Comparison of ENCODE assay signal across 17 cellular contexts in the genomic region with DNA sequence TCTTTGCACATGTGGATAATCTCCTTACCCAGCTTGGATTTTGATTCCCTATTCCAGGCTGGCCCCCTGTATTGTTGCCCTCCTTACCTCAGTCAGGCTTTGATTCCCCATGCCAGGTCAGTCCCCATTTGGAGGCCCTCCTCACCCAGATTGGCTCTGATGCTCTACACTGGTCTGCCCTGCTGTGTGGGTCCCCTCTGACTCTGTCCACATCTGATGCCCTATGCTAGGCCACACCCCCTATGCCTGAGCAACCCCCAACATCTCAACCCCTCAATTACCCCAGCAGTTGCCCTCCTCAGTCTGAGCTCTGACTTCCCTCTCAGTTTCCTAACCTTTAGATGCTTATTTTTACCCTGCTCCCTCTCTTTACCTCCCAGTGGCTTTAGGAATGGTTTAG.
A peak's percentile ranks its signal among the peaks of the same experiment; 100 is the strongest.
DNase-seq lines count a peak whose midpoint lies in the region; ATAC-seq, FAIRE-seq and TF ChIP-seq lines count a peak whose summit lies in the region.
"Had no signal": no experiment of that assay in that cellular context is flagged by ENCODE, and none has a peak within 500 bp of the region (broad histone marks: within the 10 kb centered on the region; RNA-seq: fewer than 3 reads in every experiment).

No MANE protein-coding gene starts in this region.

- DNase-seq in IMR-90 (no peak), K562 (ENCODE audit: extremely low read depth in 1 of 4, low spot score in 3 of 4) (no peak), memory B cell (ENCODE audit: low spot score in 2 of 2) (no peak), posterior vena cava (ENCODE audit: low spot score) (peak; percentile 50), SKM-1 treated with dmso at 0.1 percent for 144 hours (lab: John Stamatoyannopoulos, UW; ENCODE audit: unreplicated experiment) (no peak)
- DNase-seq in activated T-helper 2 cell treated with anti-CD3 and anti-CD28 coated beads, Interferon-gamma antibody, Interleukin-2, Interleukin-4, amounts not matched to agents 10 μg/mL and 5 μg/mL and 100 μg/mL, durations not matched to agents 14 hours and 24 hours and 36 hours (ENCODE audit: low spot score) = no peak
- DNase-seq: 8988T; AML-193; Caco-2; CD8-positive, alpha-beta memory T cell; DND-41; GF-D8; GM23248 had no signal

- no peak overlapping the region for H2BK120ac ChIP-seq in IMR-90 (ENCODE audit: low read depth, low read length)

- H3K9me3 Mint-ChIP-seq in memory B cell = no peaks in the 10 kb centered on the region
- no peaks in the 10 kb centered on the region for H3K9me3 Mint-ChIP-seq in activated T-helper 2 cell treated with anti-CD3 and anti-CD28 coated beads, Interferon-gamma antibody, Interleukin-2, Interleukin-4, amounts not matched to agents 10 μg/mL and 5 μg/mL and 100 μg/mL, durations not matched to agents 14 hours and 24 hours and 36 hours
- H3K9me3 Mint-ChIP-seq: CD8-positive, alpha-beta memory T cell had no signal

- dilution Hi-C loops in IMR-90 (cut with HindIII; ENCODE audit: low sequenced_read_pairs, unreplicated experiment) = no loop called here

- no peaks in the 10 kb centered on the region for H3K4me1 Mint-ChIP-seq in memory B cell
- H3K4me1 Mint-ChIP-seq in activated T-helper 2 cell treated with anti-CD3 and anti-CD28 coated beads, Interferon-gamma antibody, Interleukin-2, Interleukin-4, amounts not matched to agents 10 μg/mL and 5 μg/mL and 100 μg/mL, durations not matched to agents 14 hours and 24 hours and 36 hours (ENCODE audit: low read depth) = no peaks in the 10 kb centered on the region
- H3K4me1 Mint-ChIP-seq: CD8-positive, alpha-beta memory T cell had no signal

- H4K20me1 ChIP-seq in IMR-90 (ENCODE audit: insufficient read depth, low read length) (no peaks in the 10 kb centered on the region; the same call in 1 of the 2 replicates), K562 (replicated peaks; ENCODE audit: control insufficient read depth, insufficient read depth, low read length) (no peaks in the 10 kb centered on the region)
- H4K20me1 ChIP-seq: BLaER1 had no signal

- TF ChIP-seq CTCF in IMR-90 (conservative IDR thresholded peaks at IDR 0.05; ENCODE audit: low read depth, low read length) (no peak), K562 (IDR thresholded peaks at IDR 0.05 in 2 of 3, conservative IDR thresholded peaks at IDR 0.05 in 1 of 3; ENCODE audit: insufficient read depth in 2 of 3, low read depth in 1 of 3, low read length in 3 of 3) (no peak)

- H3K9me1 ChIP-seq in IMR-90 (ENCODE audit: insufficient read depth, low read length) = peaks cover 6% of the 10 kb centered on the region; the same call in 1 of the 2 replicates
- no peaks in the 10 kb centered on the region for H3K9me1 ChIP-seq in K562 (ENCODE audit: control insufficient read depth, insufficient read depth, low read length)

- no peak for TF ChIP-seq EP300 in K562 (IDR thresholded peaks at IDR 0.05; ENCODE audit: low read length)

- H3K4me2 ChIP-seq in IMR-90 (ENCODE audit: low read depth, low read length) (no peak overlapping the region), K562 (ENCODE audit: insufficient read depth, low read length) (no peak overlapping the region)
- H3K4me2 ChIP-seq: BLaER1 had no signal

- no peak overlapping the region for H2BK15ac ChIP-seq in IMR-90 (ENCODE audit: low read depth, low read length)

- TF ChIP-seq RAD21 in IMR-90 (IDR thresholded peaks at IDR 0.05; ENCODE audit: low read length) = no peak
- TF ChIP-seq RAD21 in K562 (CRISPR knock-in tag; conservative IDR thresholded peaks at IDR 0.05 in 1 of 2, IDR thresholded peaks at IDR 0.05 in 1 of 2) = no peak

- H4K91ac ChIP-seq in IMR-90 (ENCODE audit: insufficient read depth, low read depth, low read length) = no peak overlapping the region

- H3K4ac ChIP-seq in IMR-90 (ENCODE audit: low read depth, low read length) = no peak overlapping the region

- no peak for TF ChIP-seq POLR2A in IMR-90 (IDR thresholded peaks at IDR 0.05; ENCODE audit: low read depth, low read length)
- TF ChIP-seq POLR2A in K562 (conservative IDR thresholded peaks at IDR 0.05) = 0 out of 2 replicates have a peak, but pooled peaks have one; percentile 24

- BruUV-seq in IMR-90 (replicated peaks; lab: Mats Ljungman, UMichigan) (no TSS peak), K562 (replicated peaks; lab: Mats Ljungman, UMichigan) (no TSS peak)

- H3K18ac ChIP-seq in IMR-90 (ENCODE audit: low read depth, low read length) = no peak overlapping the region

- no peak overlapping the region for H4K5ac ChIP-seq in IMR-90 (ENCODE audit: low read depth, low read length)

- H3K36me3 ChIP-seq in IMR-90 (ENCODE audit: control insufficient read depth, insufficient read depth, low read length) (peaks cover 4% of the 10 kb centered on the region; the same call in 1 of the 2 replicates), K562 (ENCODE audit: control insufficient read depth, insufficient read depth, low read length) (peaks cover 54% of the 10 kb centered on the region)

- H3K27me3 Mint-ChIP-seq in memory B cell = no peaks in the 10 kb centered on the region
- no peaks in the 10 kb centered on the region for H3K27me3 Mint-ChIP-seq in activated T-helper 2 cell treated with anti-CD3 and anti-CD28 coated beads, Interferon-gamma antibody, Interleukin-2, Interleukin-4, amounts not matched to agents 10 μg/mL and 5 μg/mL and 100 μg/mL, durations not matched to agents 14 hours and 24 hours and 36 hours (ENCODE audit: low read depth)
- H3K27me3 Mint-ChIP-seq: CD8-positive, alpha-beta memory T cell had no signal

- H3K4me3 Mint-ChIP-seq in memory B cell = no peak overlapping the region
- no peak overlapping the region for H3K4me3 Mint-ChIP-seq in activated T-helper 2 cell treated with anti-CD3 and anti-CD28 coated beads, Interferon-gamma antibody, Interleukin-2, Interleukin-4, amounts not matched to agents 10 μg/mL and 5 μg/mL and 100 μg/mL, durations not matched to agents 14 hours and 24 hours and 36 hours (ENCODE audit: low read depth)
- H3K4me3 Mint-ChIP-seq: CD8-positive, alpha-beta memory T cell had no signal

- POLR2A ChIA-PET in IMR-90 (lab: Charles Lee; ENCODE audit: unreplicated experiment) = no interaction called here
- POLR2A ChIA-PET in K562 (lab: Yijun Ruan, JAX) = interaction anchor here (0.7 kb wide), 1 partner anchor 1383 kb away, joined by 3 read pairs; no protein-coding TSS in a partner anchor

- CTCF ChIA-PET in IMR-90 (lab: Yijun Ruan, JAX) = no interaction called here
- CTCF ChIA-PET in K562 (lab: Yijun Ruan, JAX; ENCODE audit: low intra/inter-chr PET ratio) = no interaction called here

- peaks cover 37% of the 10 kb centered on the region for H3K36me3 Mint-ChIP-seq in memory B cell
- H3K36me3 Mint-ChIP-seq in activated T-helper 2 cell treated with anti-CD3 and anti-CD28 coated beads, Interferon-gamma antibody, Interleukin-2, Interleukin-4, amounts not matched to agents 10 μg/mL and 5 μg/mL and 100 μg/mL, durations not matched to agents 14 hours and 24 hours and 36 hours (ENCODE audit: low read depth) = peaks cover 18% of the 10 kb centered on the region

- H3K4me3 ChIP-seq in IMR-90 (ENCODE audit: insufficient read depth, low read depth, low read length) = no peak overlapping the region
- H3K4me3 ChIP-seq in K562 = no peak overlapping the region
- H3K4me3 ChIP-seq: BLaER1, GM23248 had no signal

- H3K23ac ChIP-seq in IMR-90 (ENCODE audit: low read depth, low read length) = no peak overlapping the region

- no peak overlapping the region for H4K8ac ChIP-seq in IMR-90 (ENCODE audit: low read depth in 2 of 2, low read length in 2 of 2)

- in situ Hi-C loops in IMR-90 (cut with MboI; ENCODE audit: low sequenced_read_pairs) = no loop called here
- in situ Hi-C loops in K562 (cut with MboI) = no loop called here

- H3K27ac ChIP-seq in IMR-90 (ENCODE audit: insufficient read depth, low read length) (no peak overlapping the region), K562 (ENCODE audit: extremely low read depth, low read depth, low read length) (no peak overlapping the region)
- H3K27ac ChIP-seq: BLaER1, GM23248 had no signal

- no peak overlapping the region for H2BK5ac ChIP-seq in IMR-90 (ENCODE audit: low read depth, low read length, poor library complexity, severe bottlenecking)

- no peak overlapping the region for H2AK5ac ChIP-seq in IMR-90 (ENCODE audit: low read depth, low read length)

- H3K4me1 ChIP-seq in IMR-90 (ENCODE audit: control insufficient read depth, insufficient read depth, low read length) = peaks cover 3% of the 10 kb centered on the region; the same call in 1 of the 2 replicates
- H3K4me1 ChIP-seq in K562 (replicated peaks in 1 of 2; ENCODE audit: control insufficient read depth in 2 of 2, insufficient read depth in 2 of 2, low read length in 2 of 2) = no peaks in the 10 kb centered on the region; a peak in 1 of 5 replicates
- H3K4me1 ChIP-seq: BLaER1, Caco-2 had no signal

- intact Hi-C loops in IMR-90 (cut with micrococcal nuclease) (loop anchor here (1.0 kb wide), 1 partner anchor 46 kb away; no protein-coding TSS in a partner anchor), K562 (cut with micrococcal nuclease) (no loop called here), posterior vena cava (cut with DNase I) (loop anchor here in 1 of 2 donors (10.0 kb wide), 1 partner anchor 92 kb away; a partner anchor contains a TSS)
- intact Hi-C loops in activated T-helper 2 cell treated with anti-CD3 and anti-CD28 coated beads, Interferon-gamma antibody, Interleukin-2, Interleukin-4, amounts not matched to agents 10 μg/mL and 5 μg/mL and 100 μg/mL, durations not matched to agents 14 hours and 24 hours and 36 hours (cut with micrococcal nuclease) = no loop called here

- H3K9ac ChIP-seq in IMR-90 (ENCODE audit: low read depth, low read length) (no peak overlapping the region), K562 (ENCODE audit: insufficient read depth in 1 of 2, low read depth in 2 of 2, low read length in 2 of 2) (no peak overlapping the region)
- H3K9ac ChIP-seq: BLaER1, GM23248 had no signal

- no peak for ATAC-seq in IMR-90 (ENCODE audit: low read depth)
- no peak for ATAC-seq in K562
- ATAC-seq in memory B cell (ENCODE audit: low read depth) = no peak
- no peak for ATAC-seq in HG03521 (IDR thresholded peaks at IDR 0.05; ENCODE audit: unreplicated experiment)

- no peak overlapping the region for H2BK20ac ChIP-seq in IMR-90 (ENCODE audit: low read depth, low read length)

- H3K27me3 ChIP-seq in IMR-90 (ENCODE audit: control insufficient read depth, insufficient read depth, low read length) = no peaks in the 10 kb centered on the region
- H3K27me3 ChIP-seq in K562 (ENCODE audit: control insufficient read depth in 2 of 2, insufficient read depth in 2 of 2, low read length in 2 of 2) = no peaks in the 10 kb centered on the region
- H3K27me3 ChIP-seq: BLaER1 had no signal

- H2AK9ac ChIP-seq in IMR-90 (replicated peaks; ENCODE audit: low read depth, low read length, poor library complexity) = peak overlapping the region; percentile 70

- H2AFZ ChIP-seq in IMR-90 (replicated peaks; ENCODE audit: low read length, poor library complexity) (no peak overlapping the region), K562 (ENCODE audit: low read depth, low read length) (no peak overlapping the region)
- H2AFZ ChIP-seq: GM23248 had no signal

- no peaks in the 10 kb centered on the region for H3K79me2 ChIP-seq in K562 (ENCODE audit: control insufficient read depth, insufficient read depth, low read length)

- peaks cover 8 to 9% of the 10 kb centered on the region in 2 experiments; a peak in 2 of 4 replicates for H3K79me1 ChIP-seq in IMR-90 (ENCODE audit: low read depth in 1 of 2, low read length in 2 of 2)

- H3K14ac ChIP-seq in IMR-90 (replicated peaks; ENCODE audit: low read depth, low read length) = no peak overlapping the region

- H3K9me3 ChIP-seq in IMR-90 (ENCODE audit: control insufficient read depth, insufficient read depth, low read length) (no peaks in the 10 kb centered on the region), K562 (replicated peaks; ENCODE audit: control insufficient read depth, insufficient read depth, low read depth, low read length) (no peaks in the 10 kb centered on the region)
- H3K9me3 ChIP-seq: BLaER1, Caco-2 had no signal

- peak overlapping the region; percentile 4 for H3K27ac Mint-ChIP-seq in memory B cell
- H3K27ac Mint-ChIP-seq in activated T-helper 2 cell treated with anti-CD3 and anti-CD28 coated beads, Interferon-gamma antibody, Interleukin-2, Interleukin-4, amounts not matched to agents 10 μg/mL and 5 μg/mL and 100 μg/mL, durations not matched to agents 14 hours and 24 hours and 36 hours = no peak overlapping the region

- no peak for FAIRE-seq in K562 (lab: Jason Lieb, UNC)
- FAIRE-seq: GM19239, H54 had no signal

- no peak overlapping the region for H3K56ac ChIP-seq in IMR-90 (ENCODE audit: extremely low read depth, insufficient read depth, low read length)
